In the genomic region with DNA sequence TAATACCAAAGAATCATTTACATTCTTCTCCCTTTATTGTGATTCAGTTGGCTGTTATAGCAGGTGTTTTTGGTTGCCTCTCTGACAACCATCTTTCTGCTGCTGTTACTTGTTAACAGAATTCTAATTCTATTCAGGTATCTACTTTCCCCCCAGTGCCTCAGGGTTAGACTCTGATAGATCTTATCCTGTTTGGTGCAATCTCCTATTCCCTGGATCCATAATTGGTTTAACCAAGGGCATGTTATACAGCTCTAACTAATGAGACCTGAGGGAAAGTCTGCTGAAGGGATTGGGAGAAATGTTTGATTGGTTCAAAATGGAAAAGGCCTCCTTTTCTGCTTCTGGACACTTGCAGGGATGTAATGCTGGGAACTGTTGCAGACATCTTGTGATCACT, we compare ENCODE assay signal across 26 cellular contexts.
"Had no signal": no experiment of that assay in that cellular context is flagged by ENCODE, and none has a peak within 500 bp of the region (broad histone marks: within the 10 kb centered on the region; RNA-seq: fewer than 3 reads in every experiment).

No MANE protein-coding gene starts in this region.

- H3K27ac Mint-ChIP-seq: dendritic cell treated with granulocyte-macrophage colony-stimulating factor and Interleukin-4, amounts not matched to agents 40 ng/mL and 50 ng/mL, for 4 days; effector memory CD8-positive, alpha-beta T cell; endodermal cell; immature natural killer cell; mesothelial cell of epicardium; naive B cell; naive thymus-derived CD8-positive, alpha-beta T cell had no signal

- H3K9me3 ChIP-seq: colonic mucosa, esophagus muscularis mucosa, gastroesophageal sphincter, heart left ventricle, left lung, lower lobe of right lung, mucosa of descending colon had no signal

- H3K27me3 Mint-ChIP-seq: dendritic cell treated with granulocyte-macrophage colony-stimulating factor and Interleukin-4, amounts not matched to agents 40 ng/mL and 50 ng/mL, for 4 days; effector memory CD8-positive, alpha-beta T cell; naive B cell had no signal

- H3K4me3 Mint-ChIP-seq: dendritic cell treated with granulocyte-macrophage colony-stimulating factor and Interleukin-4, amounts not matched to agents 40 ng/mL and 50 ng/mL, for 4 days; effector memory CD8-positive, alpha-beta T cell; endodermal cell; immature natural killer cell; mesothelial cell of epicardium; naive B cell; naive thymus-derived CD8-positive, alpha-beta T cell had no signal

- H3K4me1 Mint-ChIP-seq: endodermal cell; immature natural killer cell; naive B cell; naive thymus-derived CD8-positive, alpha-beta T cell had no signal

- H3K36me3 Mint-ChIP-seq: immature natural killer cell; mesothelial cell of epicardium; naive B cell; naive thymus-derived CD8-positive, alpha-beta T cell had no signal

- H3K9me3 Mint-ChIP-seq: dendritic cell treated with granulocyte-macrophage colony-stimulating factor and Interleukin-4, amounts not matched to agents 40 ng/mL and 50 ng/mL, for 4 days; endodermal cell; mesothelial cell of epicardium had no signal

- H3K4me3 ChIP-seq: colonic mucosa, esophagus muscularis mucosa, gastroesophageal sphincter, heart left ventricle, hepatocyte, left lung, lower lobe of right lung, mucosa of descending colon had no signal

- DNase-seq: colonic mucosa; cortex of kidney; effector CD8-positive, alpha-beta T cell; effector memory CD8-positive, alpha-beta T cell; endodermal cell; foreskin keratinocyte; heart left ventricle; hypothalamus; immature natural killer cell; islet precursor cell; kidney; kidney glomerular epithelial cell; left colon; left lung; left ventricle myocardium superior; lower lobe of right lung; mesenchymal stem cell; mucosa of descending colon; naive B cell; naive thymus-derived CD8-positive, alpha-beta T cell had no signal

- H3K27me3 ChIP-seq: colonic mucosa, esophagus muscularis mucosa, foreskin keratinocyte, gastroesophageal sphincter, heart left ventricle, hepatocyte, left lung had no signal

- H3K36me3 ChIP-seq: colonic mucosa, esophagus muscularis mucosa, gastroesophageal sphincter, heart left ventricle, left lung, lower lobe of right lung had no signal

- H3K27ac ChIP-seq: colonic mucosa, epithelial cell of prostate, esophagus muscularis mucosa, foreskin keratinocyte, gastroesophageal sphincter, heart left ventricle, hepatocyte, left lung, lower lobe of right lung had no signal

- H3K4me1 ChIP-seq: colonic mucosa, esophagus muscularis mucosa, foreskin keratinocyte, gastroesophageal sphincter, heart left ventricle, left lung, lower lobe of right lung had no signal
